ENCODE assay signal across 2 cellular contexts in genomic region chr3:165439765-165440164, GRCh38.
A peak's percentile ranks its signal among the peaks of the same experiment; 100 is the strongest.
TF ChIP-seq lines count a peak whose summit lies in the region.

No MANE protein-coding gene starts in this region.

TF ChIP-seq in IMR-90, 13 proteins besides CTCF, POLR2A, EP300 and RAD21:
- no peak for TF ChIP-seq RFX5 (IDR thresholded peaks at IDR 0.05; ENCODE audit: low read depth, low read length)
- no peak for TF ChIP-seq BHLHE40 (IDR thresholded peaks at IDR 0.05; ENCODE audit: low read depth, low read length)
- TF ChIP-seq MAZ (IDR thresholded peaks at IDR 0.05; ENCODE audit: borderline replicate concordance, low read depth, low read length) = no peak
- peak; percentile 24; the same call in 1 of the 2 replicates for TF ChIP-seq CEBPB (IDR thresholded peaks at IDR 0.05; ENCODE audit: low read depth, low read length)
TF ChIP-seq in IMR-90: peak in this region for 1.

TF ChIP-seq in GM12878, 131 proteins besides CTCF, POLR2A, EP300 and RAD21:
- TF ChIP-seq SMC3 (IDR thresholded peaks at IDR 0.05; ENCODE audit: borderline replicate concordance, low read length) = no peak
- TF ChIP-seq, protein P1, sequence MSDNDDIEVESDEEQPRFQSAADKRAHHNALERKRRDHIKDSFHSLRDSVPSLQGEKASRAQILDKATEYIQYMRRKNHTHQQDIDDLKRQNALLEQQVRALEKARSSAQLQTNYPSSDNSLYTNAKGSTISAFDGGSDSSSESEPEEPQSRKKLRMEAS (IDR thresholded peaks at IDR 0.05; ENCODE audit: low read depth, low read length) = no peak
- 0 out of 4 replicates have a peak, but pooled peaks of 1 of the 2 experiments have one; percentile 7 for TF ChIP-seq IKZF2 (IDR thresholded peaks at IDR 0.05)
- peak; percentile 76 for TF ChIP-seq ZNF24 (IDR thresholded peaks at IDR 0.05)
- no peak for TF ChIP-seq CHD2 (IDR thresholded peaks at IDR 0.05; ENCODE audit: borderline replicate concordance, low read depth, low read length)
- TF ChIP-seq ATF7 (IDR thresholded peaks at IDR 0.05; ENCODE audit: low read depth) = peak; percentile 45; the same call in 1 of the 2 replicates
- no peak for TF ChIP-seq PAX5 (IDR thresholded peaks at IDR 0.05; ENCODE audit: borderline replicate concordance, low read depth, low read length)
- no peak for TF ChIP-seq CBX5 (IDR thresholded peaks at IDR 0.05; ENCODE audit: low read depth)
- TF ChIP-seq RCOR1 (conservative IDR thresholded peaks at IDR 0.05; ENCODE audit: low read depth, low read length) = no peak
- TF ChIP-seq IKZF1 (conservative IDR thresholded peaks at IDR 0.05) = no peak
- TF ChIP-seq BHLHE40 (IDR thresholded peaks at IDR 0.05; ENCODE audit: borderline replicate concordance in 1 of 2, low read depth in 2 of 2, low read length in 1 of 2) = peak; percentile 88 to 89
- TF ChIP-seq TCF3 (IDR thresholded peaks at IDR 0.05; ENCODE audit: borderline replicate concordance, insufficient read depth, low read depth, low read length) = no peak
- TF ChIP-seq BMI1 (IDR thresholded peaks at IDR 0.05; ENCODE audit: borderline replicate concordance) = 0 out of 2 replicates have a peak, but pooled peaks have one; percentile 10
- TF ChIP-seq NFIC (IDR thresholded peaks at IDR 0.05; ENCODE audit: low read depth, low read length) = no peak; the same call in 1 of the 2 replicates
- no peak for TF ChIP-seq STAT1 (conservative IDR thresholded peaks at IDR 0.05)
- peak in 1 of 2 experiments; percentile 56; a peak in 2 of 4 replicates for TF ChIP-seq CEBPB (IDR thresholded peaks at IDR 0.05; ENCODE audit: borderline replicate concordance in 1 of 2, low read depth in 2 of 2, low read length in 2 of 2)
- TF ChIP-seq RUNX3 (IDR thresholded peaks at IDR 0.05; ENCODE audit: low read length) = peak; percentile 82
